In the genomic region with DNA sequence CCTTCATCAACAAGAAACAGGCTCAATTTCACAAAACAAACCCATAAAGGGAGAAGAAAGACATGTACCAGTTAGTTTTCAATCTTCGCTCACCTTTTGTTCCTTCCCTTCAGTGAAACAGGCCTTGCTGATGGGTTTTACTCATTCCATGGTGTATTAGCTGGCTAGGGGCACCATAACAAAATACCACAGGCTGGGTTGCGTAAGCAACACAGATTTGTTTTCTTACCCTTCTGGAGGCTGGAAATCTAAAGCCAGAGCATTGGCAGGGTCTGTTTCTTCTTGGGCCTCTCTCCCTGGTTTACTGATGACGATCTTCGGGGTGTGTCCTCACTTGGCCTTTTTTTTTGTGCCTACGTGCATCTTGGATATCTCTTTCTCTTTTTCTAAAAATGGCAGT, we compare ENCODE assay signal across 38 cellular contexts.
"Had no signal": no experiment of that assay in that cellular context is flagged by ENCODE, and none has a peak within 500 bp of the region (broad histone marks: within the 10 kb centered on the region; RNA-seq: fewer than 3 reads in every experiment).

No MANE protein-coding gene starts in this region.

- H3K27ac Mint-ChIP-seq: activated CD4-positive, alpha-beta memory T cell treated with anti-CD3 and anti-CD28 coated beads, Interleukin-2, amount 10 ng/mL, durations not matched to agents 7 days and 5 days; activated CD8-positive, alpha-beta memory T cell treated with anti-CD3 and anti-CD28 coated beads, Interleukin-2, amount 10 ng/mL, durations not matched to agents 7 days and 5 days; activated naive CD8-positive, alpha-beta T cell treated with anti-CD3 and anti-CD28 coated beads for 36 hours; activated T-cell treated with anti-CD3 and anti-CD28 coated beads, Interleukin-2, amount 50 U/mL, for 72 hours; activated T-helper 17 cell treated with anti-CD3 and anti-CD28 coated beads, Interleukin-2, amount 50 U/mL, for 72 hours had no signal

- H3K4me1 ChIP-seq: Peyer's patch had no signal

- DNase-seq: activated CD4-positive, alpha-beta memory T cell treated with anti-CD3 and anti-CD28 coated beads, Interleukin-2, amount 10 ng/mL, durations not matched to agents 7 days and 5 days; activated CD4-positive, alpha-beta T cell treated with anti-CD3 and anti-CD28 coated beads for 1 hour; activated CD4-positive, alpha-beta T cell treated with anti-CD3 and anti-CD28 coated beads for 48 hours; activated CD4-positive, CD25-positive, alpha-beta regulatory T cell; activated CD8-positive, alpha-beta memory T cell treated with anti-CD3 and anti-CD28 coated beads for 24 hours; activated CD8-positive, alpha-beta memory T cell treated with anti-CD3 and anti-CD28 coated beads, Interleukin-2, amount 10 ng/mL, durations not matched to agents 7 days and 5 days; activated CD8-positive, alpha-beta memory T cell treated with anti-CD3 and anti-CD28 coated beads, Interleukin-2, amount 50 U/mL, for 48 hours; activated effector memory CD4-positive, alpha-beta T cell treated with anti-CD3 and anti-CD28 coated beads, Interleukin-2, amount 50 U/mL, for 16 hours; activated naive CD4-positive, alpha-beta T cell; activated naive CD4-positive, alpha-beta T cell treated with anti-CD3 and anti-CD28 coated beads, Interleukin-2, amount 50 U/mL, for 16 hours; activated naive CD8-positive, alpha-beta T cell treated with anti-CD3 and anti-CD28 coated beads for 36 hours; activated T-cell treated with anti-CD3 and anti-CD28 coated beads, Interleukin-2, amount 50 U/mL, for 72 hours; amniotic stem cell; aorta; brain microvascular endothelial cell; central memory CD4-positive, alpha-beta T cell; NCI-H1092 treated with DMSO at 0.1 percent for 48 hours; NCI-H1417; NCI-H146; NCI-H187 treated with DMSO at 0.1 percent for 48 hours; NCI-H2081; NCI-H2171 treated with DMSO at 0.1 percent for 48 hours; NCI-H2227 treated with DMSO at 0.1 percent for 48 hours; NCI-H446; NCI-H510A treated with DMSO at 0.1 percent for 48 hours; NCI-H526 treated with DMSO at 0.1 percent for 48 hours; NCI-H774; PC-3; Peyer's patch; SIG-M5; SW 1271; T-helper 1 cell; T-helper 2 cell; T1000; WERI-Rb-1 had no signal

- H3K27ac ChIP-seq: brain microvascular endothelial cell, Peyer's patch, RWPE1 had no signal

- H3K4me3 ChIP-seq: Peyer's patch had no signal

- H3K4me3 Mint-ChIP-seq: activated CD4-positive, alpha-beta memory T cell treated with anti-CD3 and anti-CD28 coated beads, Interleukin-2, amount 10 ng/mL, durations not matched to agents 7 days and 5 days; activated CD8-positive, alpha-beta memory T cell treated with anti-CD3 and anti-CD28 coated beads, Interleukin-2, amount 10 ng/mL, durations not matched to agents 7 days and 5 days; activated naive CD8-positive, alpha-beta T cell treated with anti-CD3 and anti-CD28 coated beads for 36 hours; activated T-cell treated with anti-CD3 and anti-CD28 coated beads, Interleukin-2, amount 50 U/mL, for 72 hours; activated T-helper 17 cell treated with anti-CD3 and anti-CD28 coated beads, Interleukin-2, amount 50 U/mL, for 72 hours had no signal

- H3K27me3 ChIP-seq: brain microvascular endothelial cell, Peyer's patch had no signal

- H3K36me3 ChIP-seq: brain microvascular endothelial cell, Peyer's patch, WERI-Rb-1 had no signal

- H3K36me3 Mint-ChIP-seq: activated CD8-positive, alpha-beta memory T cell treated with anti-CD3 and anti-CD28 coated beads, Interleukin-2, amount 10 ng/mL, durations not matched to agents 7 days and 5 days; activated naive CD8-positive, alpha-beta T cell treated with anti-CD3 and anti-CD28 coated beads for 36 hours had no signal

- H3K27me3 Mint-ChIP-seq: activated CD4-positive, alpha-beta memory T cell treated with anti-CD3 and anti-CD28 coated beads, Interleukin-2, amount 10 ng/mL, durations not matched to agents 7 days and 5 days; activated CD8-positive, alpha-beta memory T cell treated with anti-CD3 and anti-CD28 coated beads, Interleukin-2, amount 10 ng/mL, durations not matched to agents 7 days and 5 days; activated naive CD8-positive, alpha-beta T cell treated with anti-CD3 and anti-CD28 coated beads for 36 hours; activated T-helper 17 cell treated with anti-CD3 and anti-CD28 coated beads, Interleukin-2, amount 50 U/mL, for 72 hours had no signal

- H3K4me1 Mint-ChIP-seq: activated CD4-positive, alpha-beta memory T cell treated with anti-CD3 and anti-CD28 coated beads, Interleukin-2, amount 10 ng/mL, durations not matched to agents 7 days and 5 days; activated CD8-positive, alpha-beta memory T cell treated with anti-CD3 and anti-CD28 coated beads, Interleukin-2, amount 10 ng/mL, durations not matched to agents 7 days and 5 days; activated naive CD8-positive, alpha-beta T cell treated with anti-CD3 and anti-CD28 coated beads for 36 hours; activated T-helper 17 cell treated with anti-CD3 and anti-CD28 coated beads, Interleukin-2, amount 50 U/mL, for 72 hours had no signal

- ATAC-seq: activated CD8-positive, alpha-beta memory T cell treated with anti-CD3 and anti-CD28 coated beads, Interleukin-2, amount 10 ng/mL, durations not matched to agents 7 days and 5 days; activated T-cell treated with anti-CD3 and anti-CD28 coated beads, Interleukin-2, amount 50 U/mL, for 72 hours; activated T-helper 17 cell treated with anti-CD3 and anti-CD28 coated beads, Interleukin-2, amount 50 U/mL, for 72 hours; PC-3; Right ventricle myocardium inferior had no signal
